Comparison of ENCODE assay signal across 6 cellular contexts in genomic region chr22:19143967-19144400, GRCh38. TPM values are rescaled to one million over a fixed set of nuclear protein-coding genes. Genes with fewer than 3 reads are reported as not detected.
DNase-seq lines count a peak whose midpoint lies in the region; ATAC-seq, FAIRE-seq and TF ChIP-seq lines count a peak whose summit lies in the region.

No MANE protein-coding gene starts in this region.

- peak overlapping the region; percentile 74 to 92 for H3K9ac ChIP-seq in K562 (ENCODE audit: insufficient read depth in 1 of 2, low read depth in 2 of 2, low read length in 2 of 2)

- H3K9me3 ChIP-seq in K562 (replicated peaks; ENCODE audit: control insufficient read depth, insufficient read depth, low read depth, low read length) = no peaks in the 10 kb centered on the region

- H3K4me1 ChIP-seq in K562 (replicated peaks in 1 of 2; ENCODE audit: control insufficient read depth in 2 of 2, insufficient read depth in 2 of 2, low read length in 2 of 2) = peaks cover 4 to 19% of the 10 kb centered on the region in 2 experiments; a peak in 4 of 5 replicates

- H3K79me2 ChIP-seq in K562 (ENCODE audit: control insufficient read depth, insufficient read depth, low read length) = peaks cover 15% of the 10 kb centered on the region

- POLR2A ChIA-PET in K562 (lab: Yijun Ruan, JAX) = interaction anchor here (0.6 to 6.1 kb wide), 33 partner anchors 8 to 1388 kb away, joined by 3 to 54 read pairs (median 3); partner anchors contain the start of genes CDC45, DGCR2 and TSSK2

- no peak for FAIRE-seq in K562 (lab: Jason Lieb, UNC)

- in situ Hi-C loops in K562 (cut with MboI) = no loop called here

- CTCF ChIA-PET in K562 (lab: Yijun Ruan, JAX; ENCODE audit: low intra/inter-chr PET ratio) = interaction anchor here (0.7 to 3.1 kb wide), 5 partner anchors 29 to 488 kb away, joined by 3 to 26 read pairs (median 3); no protein-coding TSS in a partner anchor

- no peaks in the 10 kb centered on the region for H3K9me3 Mint-ChIP-seq in nephron progenitor cell

- BruUV-seq in K562 (replicated peaks; lab: Mats Ljungman, UMichigan) = TSS peak; percentile 62

- peaks cover 46% of the 10 kb centered on the region for H3K27me3 Mint-ChIP-seq in nephron progenitor cell (ENCODE audit: low read depth, poor library complexity)

- H2AFZ ChIP-seq in K562 (ENCODE audit: low read depth, low read length) = peak overlapping the region; percentile 80

- intact Hi-C loops in K562 (cut with micrococcal nuclease) = loop anchor here (1.0 to 2.0 kb wide), 9 partner anchors 22 to 486 kb away; partner anchors contain the start of genes CDC45, CLTCL1, DGCR2 and UFD1

- TF ChIP-seq CTCF in K562 (IDR thresholded peaks at IDR 0.05 in 2 of 3, conservative IDR thresholded peaks at IDR 0.05 in 1 of 3; ENCODE audit: insufficient read depth in 2 of 3, low read depth in 1 of 3, low read length in 3 of 3) (no peak), nephron progenitor cell (IDR thresholded peaks at IDR 0.05) (no peak)

- no peak for TF ChIP-seq RAD21 in K562 (CRISPR knock-in tag; conservative IDR thresholded peaks at IDR 0.05 in 1 of 2, IDR thresholded peaks at IDR 0.05 in 1 of 2)

- H3K9me1 ChIP-seq in K562 (ENCODE audit: control insufficient read depth, insufficient read depth, low read length) = peaks cover 4% of the 10 kb centered on the region

- no peak for TF ChIP-seq EP300 in K562 (IDR thresholded peaks at IDR 0.05; ENCODE audit: low read length)

- peak overlapping the region; percentile 96 for H3K4me2 ChIP-seq in K562 (ENCODE audit: insufficient read depth, low read length)

- H3K27ac Mint-ChIP-seq in nephron progenitor cell = peak overlapping the region; percentile 96

- H3K36me3 Mint-ChIP-seq in nephron progenitor cell (ENCODE audit: low read depth) = peaks cover 17% of the 10 kb centered on the region

- DNase-seq in activated naive CD4-positive, alpha-beta T cell treated with Interleukin-2 at 50 U/mL for 16 hours = peak; percentile 42
- DNase-seq in activated naive CD4-positive, alpha-beta T cell treated with anti-CD3 and anti-CD28 coated beads, Interleukin-2, amount 50 U/mL, for 16 hours = no peak
- DNase-seq in K562 (ENCODE audit: extremely low read depth in 1 of 4, low spot score in 3 of 4) (peak; percentile 79 to 82 (median 80)), nephron progenitor cell (no peak), NCI-H1092 treated with DMSO at 0.1 percent for 48 hours (lab: John Stamatoyannopoulos, UW) (no peak)

- H3K4me3 ChIP-seq in K562 = peak overlapping the region; percentile 59

- H3K4me1 Mint-ChIP-seq in nephron progenitor cell = peaks cover 23% of the 10 kb centered on the region

- TF ChIP-seq POLR2A in K562 (conservative IDR thresholded peaks at IDR 0.05) = no peak

- under 1% methylated on average over 17 of the region's 17 CpGs for WGBS in K562 (ENCODE audit: insufficient coverage, low coverage, missing lambda C conversion rate)

- H3K27ac ChIP-seq in K562 (ENCODE audit: extremely low read depth, low read depth, low read length) = peak overlapping the region; percentile 50

- ATAC-seq in K562 (peak; percentile 48), GM21515 (IDR thresholded peaks at IDR 0.05; ENCODE audit: unreplicated experiment) (no peak)

- H3K27me3 ChIP-seq in K562 (ENCODE audit: control insufficient read depth in 2 of 2, insufficient read depth in 2 of 2, low read length in 2 of 2) = peaks cover 14 to 26% of the 10 kb centered on the region in 2 experiments; a peak in 4 of 5 replicates

- 0 out of 2 replicates have a peak, but pooled peaks cover 3% of the 10 kb centered on the region for H4K20me1 ChIP-seq in K562 (replicated peaks; ENCODE audit: control insufficient read depth, insufficient read depth, low read length)

- H3K4me3 Mint-ChIP-seq in nephron progenitor cell = peak overlapping the region; percentile 96

- peaks cover 39% of the 10 kb centered on the region for H3K36me3 ChIP-seq in K562 (ENCODE audit: control insufficient read depth, insufficient read depth, low read length)

RNA-seq across cellular contexts. Expression of gene ESS2, which starts 0.5 kb away (rescaled TPM):
- total RNA-seq in K562 (2011; cell fraction: chromatin; rRNA removed; ENCODE audit: low replicate concordance) = 22.9 and 43.9 TPM in 2 replicates
- 30.7 and 33.7 TPM in 2 replicates for total RNA-seq in K562 (2011; cell fraction: nucleolus; rRNA removed)
- 20.2 and 27.2 TPM in 2 replicates for total RNA-seq in K562 (2011; cell fraction: nucleoplasm; rRNA removed)
- total RNA-seq in K562 (2014; rRNA removed) (42.5 and 47.4 TPM in 2 replicates), K562 (2014; rRNA removed; fragmentation: Illumina TruSeq; extraction: Trizol) (9.4 and 10.7 TPM in 2 replicates), K562 (2015; rRNA removed; fragmentation: Illumina TruSeq; extraction: Trizol) (28.3 and 30.9 TPM in 2 replicates), K562 (2021) (51.3 and 52.8 TPM in 2 replicates)
- polyA plus RNA-seq in K562 (2011; rRNA removed) (26.8 and 44.0 TPM in 2 replicates), K562 (2014; fragmentation: Illumina TruSeq; extraction: Trizol) (23.6 and 41.0 TPM in 2 replicates), K562 (2014; fragmentation: Nextera tagmentation; extraction: Ambion mirVana) (1 to 10 TPM in 1 of 2 experiments, under 1 TPM in 1; 0.70 to 1.9 TPM), K562 (2014; rRNA removed) (47.1 and 58.1 TPM in 2 replicates)
- 44.3 and 59.3 TPM in 2 replicates for polyA plus RNA-seq in K562 (2011; cell fraction: cytosol; rRNA removed)
- 50.0 and 63.7 TPM in 2 replicates for polyA plus RNA-seq in K562 (2011; cell fraction: nucleus; rRNA removed)
- polyA plus RNA-seq in K562 (2012) = 34.4 and 35.2 TPM in 2 replicates
- 11.3 and 13.6 TPM in 2 replicates for polyA minus RNA-seq in K562 (2011; rRNA and poly(A)+ RNA removed)
- polyA minus RNA-seq in K562 (2011; cell fraction: cytosol; rRNA and poly(A)+ RNA removed) = 16.3 and 30.8 TPM in 2 replicates
- 11.7 and 24.3 TPM in 2 replicates for polyA minus RNA-seq in K562 (2011; cell fraction: nucleus; rRNA and poly(A)+ RNA removed)

RNA-seq across cellular contexts. Expression of gene GSC2, which starts 6.1 kb away (rescaled TPM):
- total RNA-seq in K562 (2011; cell fraction: chromatin; rRNA removed; ENCODE audit: low replicate concordance) = not detected in 2 replicates
- not detected in 2 replicates for total RNA-seq in K562 (2011; cell fraction: nucleolus; rRNA removed)
- not detected in 2 replicates for total RNA-seq in K562 (2011; cell fraction: nucleoplasm; rRNA removed)
- not detected in 2 replicates for total RNA-seq in K562 (2014; rRNA removed)
- not detected in 2 replicates for total RNA-seq in K562 (2014; rRNA removed; fragmentation: Illumina TruSeq; extraction: Trizol)
- total RNA-seq in K562 (2015; rRNA removed; fragmentation: Illumina TruSeq; extraction: Trizol) = not detected in 2 replicates
- total RNA-seq in K562 (2021) = not detected in 2 replicates
- polyA plus RNA-seq in K562 (2011; rRNA removed) = not detected in 2 replicates
- not detected in 2 replicates for polyA plus RNA-seq in K562 (2011; cell fraction: cytosol; rRNA removed)
- not detected in 2 replicates for polyA plus RNA-seq in K562 (2011; cell fraction: nucleus; rRNA removed)
- not detected in 2 replicates for polyA plus RNA-seq in K562 (2012)
- polyA plus RNA-seq in K562 (2014; fragmentation: Illumina TruSeq; extraction: Trizol) = not detected in 2 replicates
- polyA plus RNA-seq in K562 (2014; fragmentation: Nextera tagmentation; extraction: Ambion mirVana) = not detected
- polyA plus RNA-seq in K562 (2014; rRNA removed) = not detected in 2 replicates
- polyA minus RNA-seq in K562 (2011; rRNA and poly(A)+ RNA removed) = not detected in 2 replicates
- polyA minus RNA-seq in K562 (2011; cell fraction: cytosol; rRNA and poly(A)+ RNA removed) = not detected in 2 replicates
- polyA minus RNA-seq in K562 (2011; cell fraction: nucleus; rRNA and poly(A)+ RNA removed) = not detected in 2 replicates

RNA-seq across cellular contexts. Expression of gene TSSK2, which starts 12.9 kb away (rescaled TPM):
- total RNA-seq in K562 (2011; cell fraction: chromatin; rRNA removed; ENCODE audit: low replicate concordance) = 0.21 TPM in 1 of 2 replicates, not detected in the other
- not detected in 2 replicates for total RNA-seq in K562 (2011; cell fraction: nucleolus; rRNA removed)
- total RNA-seq in K562 (2011; cell fraction: nucleoplasm; rRNA removed) = 0.22 TPM in 1 of 2 replicates, not detected in the other
- total RNA-seq in K562 (2014; rRNA removed) (not detected in 2 replicates), K562 (2014; rRNA removed; fragmentation: Illumina TruSeq; extraction: Trizol) (not detected in 2 replicates), K562 (2015; rRNA removed; fragmentation: Illumina TruSeq; extraction: Trizol) (not detected in 2 replicates), K562 (2021) (not detected in 2 replicates)
- polyA plus RNA-seq in K562 (2011; rRNA removed) (not detected in 2 replicates), K562 (2014; fragmentation: Illumina TruSeq; extraction: Trizol) (not detected in 2 replicates), K562 (2014; fragmentation: Nextera tagmentation; extraction: Ambion mirVana) (not detected), K562 (2014; rRNA removed) (0.04 TPM in 1 of 2 replicates, not detected in the other)
- polyA plus RNA-seq in K562 (2011; cell fraction: cytosol; rRNA removed) = 0.04 TPM in 1 of 2 replicates, not detected in the other
- 0.10 TPM in 1 of 2 replicates, not detected in the other for polyA plus RNA-seq in K562 (2011; cell fraction: nucleus; rRNA removed)
- polyA plus RNA-seq in K562 (2012) = not detected in 2 replicates
- polyA minus RNA-seq in K562 (2011; rRNA and poly(A)+ RNA removed) = not detected in 2 replicates
- polyA minus RNA-seq in K562 (2011; cell fraction: cytosol; rRNA and poly(A)+ RNA removed) = not detected in 2 replicates
- not detected in 2 replicates for polyA minus RNA-seq in K562 (2011; cell fraction: nucleus; rRNA and poly(A)+ RNA removed)

RNA-seq across cellular contexts. Expression of gene DGCR2, which starts 21.8 kb away (rescaled TPM):
- 104 and 237 TPM in 2 replicates for total RNA-seq in K562 (2011; cell fraction: chromatin; rRNA removed; ENCODE audit: low replicate concordance)
- total RNA-seq in K562 (2011; cell fraction: nucleolus; rRNA removed) = 233 and 250 TPM in 2 replicates
- total RNA-seq in K562 (2011; cell fraction: nucleoplasm; rRNA removed) = 163 and 192 TPM in 2 replicates
- total RNA-seq in K562 (2014; rRNA removed) (62.9 and 79.7 TPM in 2 replicates), K562 (2014; rRNA removed; fragmentation: Illumina TruSeq; extraction: Trizol) (25.0 and 31.7 TPM in 2 replicates), K562 (2015; rRNA removed; fragmentation: Illumina TruSeq; extraction: Trizol) (52.2 and 56.7 TPM in 2 replicates), K562 (2021) (101 and 103 TPM in 2 replicates)
- polyA plus RNA-seq in K562 (2011; rRNA removed) (45.6 and 65.3 TPM in 2 replicates), K562 (2014; fragmentation: Illumina TruSeq; extraction: Trizol) (56.7 and 59.7 TPM in 2 replicates), K562 (2014; fragmentation: Nextera tagmentation; extraction: Ambion mirVana) (under 1 TPM; 0.69 to 0.70 TPM), K562 (2014; rRNA removed) (54.1 and 56.4 TPM in 2 replicates)
- 87.9 and 92.8 TPM in 2 replicates for polyA plus RNA-seq in K562 (2011; cell fraction: cytosol; rRNA removed)
- 96.5 and 99.6 TPM in 2 replicates for polyA plus RNA-seq in K562 (2011; cell fraction: nucleus; rRNA removed)
- polyA plus RNA-seq in K562 (2012) = 68.2 and 87.4 TPM in 2 replicates
- polyA minus RNA-seq in K562 (2011; rRNA and poly(A)+ RNA removed) = 59.4 and 60.5 TPM in 2 replicates
- polyA minus RNA-seq in K562 (2011; cell fraction: cytosol; rRNA and poly(A)+ RNA removed) = 76.8 and 101 TPM in 2 replicates
- 59.6 and 106 TPM in 2 replicates for polyA minus RNA-seq in K562 (2011; cell fraction: nucleus; rRNA and poly(A)+ RNA removed)

RNA-seq across cellular contexts. Expression of gene SLC25A1, which starts 34.6 kb away (rescaled TPM):
- total RNA-seq in K562 (2011; cell fraction: chromatin; rRNA removed; ENCODE audit: low replicate concordance) = 34.4 and 107 TPM in 2 replicates
- total RNA-seq in K562 (2011; cell fraction: nucleolus; rRNA removed) = 114 and 122 TPM in 2 replicates
- 76.8 and 81.5 TPM in 2 replicates for total RNA-seq in K562 (2011; cell fraction: nucleoplasm; rRNA removed)
- 329 and 469 TPM in 2 replicates for total RNA-seq in K562 (2014; rRNA removed)
- 54.3 and 89.6 TPM in 2 replicates for total RNA-seq in K562 (2014; rRNA removed; fragmentation: Illumina TruSeq; extraction: Trizol)
- 109 and 119 TPM in 2 replicates for total RNA-seq in K562 (2015; rRNA removed; fragmentation: Illumina TruSeq; extraction: Trizol)
- total RNA-seq in K562 (2021) = 399 and 408 TPM in 2 replicates
- 110 and 216 TPM in 2 replicates for polyA plus RNA-seq in K562 (2011; rRNA removed)
- polyA plus RNA-seq in K562 (2011; cell fraction: cytosol; rRNA removed) = 329 and 368 TPM in 2 replicates
- polyA plus RNA-seq in K562 (2011; cell fraction: nucleus; rRNA removed) = 294 and 343 TPM in 2 replicates
- 272 and 330 TPM in 2 replicates for polyA plus RNA-seq in K562 (2012)
- polyA plus RNA-seq in K562 (2014; fragmentation: Illumina TruSeq; extraction: Trizol) = 183 and 239 TPM in 2 replicates
- polyA plus RNA-seq in K562 (2014; fragmentation: Nextera tagmentation; extraction: Ambion mirVana) = 10 to 100 TPM; 11.0 to 23.7 TPM
- 248 and 262 TPM in 2 replicates for polyA plus RNA-seq in K562 (2014; rRNA removed)
- 64.7 and 77.1 TPM in 2 replicates for polyA minus RNA-seq in K562 (2011; rRNA and poly(A)+ RNA removed)
- polyA minus RNA-seq in K562 (2011; cell fraction: cytosol; rRNA and poly(A)+ RNA removed) = 103 and 287 TPM in 2 replicates
- 46.3 and 88.1 TPM in 2 replicates for polyA minus RNA-seq in K562 (2011; cell fraction: nucleus; rRNA and poly(A)+ RNA removed)

Comparison
In these comparisons a context has a peak if more than half of its experiments do, and no peak if none do; other contexts are left out.
1. DNase-seq: peak in activated naive CD4-positive, alpha-beta T cell treated with Interleukin-2 at 50 U/mL for 16 hours (single experiment) and K562 (4 of 4); none in activated naive CD4-positive, alpha-beta T cell treated with anti-CD3 and anti-CD28 coated beads, Interleukin-2, amount 50 U/mL, for 16 hours (single experiment), nephron progenitor cell (single experiment) and NCI-H1092 treated with DMSO at 0.1 percent for 48 hours (single experiment).